ENCODE assay signal across 25 cellular contexts in the genomic region with DNA sequence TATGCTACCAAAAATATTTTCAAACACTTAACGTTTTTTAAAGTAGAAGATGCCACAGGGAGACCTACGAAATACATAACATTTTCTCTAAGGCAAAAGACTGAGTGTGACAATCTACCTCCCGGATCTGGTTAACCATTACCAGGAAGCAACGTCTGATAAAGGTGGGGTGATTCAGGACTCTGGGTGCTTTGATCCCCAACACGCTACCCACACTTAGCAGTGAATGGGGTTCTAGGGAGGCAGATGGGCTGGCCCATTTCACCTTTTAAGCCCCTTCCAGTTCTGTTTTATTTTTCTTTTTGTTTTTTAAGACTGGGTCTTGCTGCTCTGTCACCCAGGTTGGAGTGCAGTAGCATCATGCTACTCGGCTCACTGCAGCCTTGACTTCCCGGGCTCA.
"Had no signal": no experiment of that assay in that cellular context is flagged by ENCODE, and none has a peak within 500 bp of the region (broad histone marks: within the 10 kb centered on the region; RNA-seq: fewer than 3 reads in every experiment).

No MANE protein-coding gene starts in this region.

- H3K9me3 Mint-ChIP-seq: activated B cell treated with CpG ODN at 0.5 μM for 24 hours; activated naive CD4-positive, alpha-beta T cell treated with anti-CD3 and anti-CD28 coated beads, Interleukin-2, amount 10 ng/mL, durations not matched to agents 7 days and 5 days; activated T-cell treated with anti-CD3 and anti-CD28 coated beads, Interleukin-2, amount 50 U/mL, for 72 hours; natural killer cell treated with Interleukin-12 subunit alpha and Interleukin-12 subunit beta and Interleukin-15 and Interleukin-18, amount 100 ng/mL, for 72 hours had no signal

- H3K27me3 ChIP-seq: adrenal gland, ascending aorta, brain microvascular endothelial cell, spleen had no signal

- H3K36me3 ChIP-seq: adrenal gland, ascending aorta, brain microvascular endothelial cell had no signal

- ATAC-seq: activated CD4-positive, alpha-beta T cell treated with anti-CD3 and anti-CD28 coated beads for 36 hours; natural killer cell treated with Interleukin-12 subunit alpha and Interleukin-12 subunit beta and Interleukin-15 and Interleukin-18, amount 100 ng/mL, for 72 hours; stimulated activated naive CD8-positive, alpha-beta T cell treated with anti-CD3 and anti-CD28 coated beads, Interleukin-15, Interleukin-2, amounts not matched to agents 100 U/mL and 50 U/mL, for 24 hours had no signal

- H3K4me3 ChIP-seq: adrenal gland, ascending aorta, left ventricle myocardium inferior, spleen had no signal

- H3K4me1 Mint-ChIP-seq: activated B cell treated with CpG ODN at 0.5 μM for 24 hours had no signal

- H3K27me3 Mint-ChIP-seq: activated B cell treated with CpG ODN at 0.5 μM for 24 hours; activated CD4-positive, alpha-beta T cell treated with anti-CD3 and anti-CD28 coated beads for 36 hours; activated naive CD4-positive, alpha-beta T cell treated with anti-CD3 and anti-CD28 coated beads, Interleukin-2, amount 10 ng/mL, durations not matched to agents 7 days and 5 days; natural killer cell treated with Interleukin-12 subunit alpha and Interleukin-12 subunit beta and Interleukin-15 and Interleukin-18, amount 100 ng/mL, for 72 hours; progenitor cell of endocrine pancreas had no signal

- DNase-seq: activated B cell treated with CpG ODN at 0.5 μM for 24 hours; activated CD4-positive, alpha-beta T cell treated with anti-CD3 and anti-CD28 coated beads for 36 hours; activated CD8-positive, alpha-beta memory T cell treated with anti-CD3 and anti-CD28 coated beads, Interleukin-2, amount 50 U/mL, for 4 hours; activated effector memory CD4-positive, alpha-beta T cell treated with anti-CD3 and anti-CD28 coated beads, Interleukin-2, amount 50 U/mL, for 16 hours; activated naive CD4-positive, alpha-beta T cell treated with anti-CD3 and anti-CD28 coated beads, Interleukin-2, amount 10 ng/mL, durations not matched to agents 7 days and 5 days; activated T-cell treated with anti-CD3 and anti-CD28 coated beads, Interleukin-2, amount 50 U/mL, for 72 hours; adrenal gland; brain microvascular endothelial cell; central memory CD4-positive, alpha-beta T cell; dermis blood vessel endothelial cell; effector CD8-positive, alpha-beta T cell; foreskin melanocyte; glutamatergic neuron; hippocampal formation; kidney glomerular epithelial cell; left ventricle myocardium inferior; midbrain; retina; spleen; stimulated activated CD4-positive, alpha-beta T cell treated with anti-CD3 and anti-CD28 coated beads, Interleukin-4, amount 100 ng/mL, for 24 hours; stimulated activated naive CD8-positive, alpha-beta T cell treated with anti-CD3 and anti-CD28 coated beads, Interleukin-15, Interleukin-2, amounts not matched to agents 100 U/mL and 50 U/mL, for 24 hours; T1000 had no signal

- H3K27ac Mint-ChIP-seq: activated B cell treated with CpG ODN at 0.5 μM for 24 hours; activated CD4-positive, alpha-beta T cell treated with anti-CD3 and anti-CD28 coated beads for 36 hours; activated naive CD4-positive, alpha-beta T cell treated with anti-CD3 and anti-CD28 coated beads, Interleukin-2, amount 10 ng/mL, durations not matched to agents 7 days and 5 days; activated T-cell treated with anti-CD3 and anti-CD28 coated beads, Interleukin-2, amount 50 U/mL, for 72 hours; natural killer cell treated with Interleukin-12 subunit alpha and Interleukin-12 subunit beta and Interleukin-15 and Interleukin-18, amount 100 ng/mL, for 72 hours; progenitor cell of endocrine pancreas had no signal

- H3K4me3 Mint-ChIP-seq: activated B cell treated with CpG ODN at 0.5 μM for 24 hours; activated CD4-positive, alpha-beta T cell treated with anti-CD3 and anti-CD28 coated beads for 36 hours; activated naive CD4-positive, alpha-beta T cell treated with anti-CD3 and anti-CD28 coated beads, Interleukin-2, amount 10 ng/mL, durations not matched to agents 7 days and 5 days; activated T-cell treated with anti-CD3 and anti-CD28 coated beads, Interleukin-2, amount 50 U/mL, for 72 hours; natural killer cell treated with Interleukin-12 subunit alpha and Interleukin-12 subunit beta and Interleukin-15 and Interleukin-18, amount 100 ng/mL, for 72 hours had no signal

- H3K27ac ChIP-seq: adrenal gland, ascending aorta, brain microvascular endothelial cell, left ventricle myocardium inferior, spleen had no signal

- H3K9me3 ChIP-seq: adrenal gland, ascending aorta, left ventricle myocardium inferior, spleen had no signal
